Comparison of ENCODE assay signal across 31 cellular contexts in the genomic region with DNA sequence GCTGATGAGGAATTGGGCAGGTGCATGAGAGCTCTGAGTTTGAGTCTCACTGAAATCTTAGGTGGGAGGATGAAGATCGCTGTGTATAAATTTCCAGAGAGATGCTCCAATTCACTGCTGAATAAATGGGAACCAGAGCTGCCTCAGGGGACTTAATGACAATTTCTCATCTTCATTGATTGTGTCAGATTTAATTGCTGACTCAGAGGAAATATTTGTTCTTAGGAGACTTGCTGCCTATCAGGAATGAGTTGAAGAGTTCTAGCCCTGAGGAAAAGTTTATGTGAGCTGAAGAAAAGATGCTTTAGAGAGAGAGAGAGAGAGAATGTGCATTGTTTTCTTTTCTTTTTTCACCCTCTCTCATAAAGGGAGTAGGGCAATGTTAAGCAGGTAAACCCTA.
"Had no signal": no experiment of that assay in that cellular context is flagged by ENCODE, and none has a peak within 500 bp of the region (broad histone marks: within the 10 kb centered on the region; RNA-seq: fewer than 3 reads in every experiment).

No MANE protein-coding gene starts in this region.

- H3K4me3 Mint-ChIP-seq: naive thymus-derived CD4-positive, alpha-beta T cell; natural killer cell; nephron; stimulated activated memory B cell treated with anti-CD40 and anti-IgM and Interleukin-4, amounts not matched to agents 10 μg/mL and 1 μg/mL and 100 μg/mL, for 72 hours; stimulated activated naive CD8-positive, alpha-beta T cell treated with anti-CD3 and anti-CD28 coated beads, Interleukin-15, amount 100 ng/mL, for 72 hours had no signal

- H3K79me2 ChIP-seq: parathyroid adenoma had no signal

- FAIRE-seq: urothelium cell line had no signal

- H3K4me3 ChIP-seq: ovary, psoas muscle, skin epidermis, smooth muscle cell, spleen, suprapubic skin, testis, tibial nerve, upper lobe of left lung, vagina had no signal

- H3K27ac Mint-ChIP-seq: naive thymus-derived CD4-positive, alpha-beta T cell; natural killer cell; nephron; progenitor cell of endocrine pancreas; stimulated activated memory B cell treated with anti-CD40 and anti-IgM and Interleukin-4, amounts not matched to agents 10 μg/mL and 1 μg/mL and 100 μg/mL, for 72 hours; stimulated activated naive CD8-positive, alpha-beta T cell treated with anti-CD3 and anti-CD28 coated beads, Interleukin-15, amount 100 ng/mL, for 72 hours had no signal

- ATAC-seq: naive thymus-derived CD4-positive, alpha-beta T cell; natural killer cell; psoas muscle; right cardiac atrium; sciatic nerve; stimulated activated memory B cell treated with anti-CD40 and anti-IgM and Interleukin-4, amounts not matched to agents 10 μg/mL and 1 μg/mL and 100 μg/mL, for 72 hours; stimulated activated naive CD8-positive, alpha-beta T cell treated with anti-CD3 and anti-CD28 coated beads, Interleukin-15, amount 100 ng/mL, for 72 hours; stimulated activated naive CD8-positive, alpha-beta T cell treated with anti-CD3 and anti-CD28 coated beads, Interleukin-15, Interleukin-2, amounts not matched to agents 100 U/mL and 50 U/mL, for 24 hours had no signal

- H2AFZ ChIP-seq: parathyroid adenoma had no signal

- H3K36me3 Mint-ChIP-seq: natural killer cell; stimulated activated memory B cell treated with anti-CD40 and anti-IgM and Interleukin-4, amounts not matched to agents 10 μg/mL and 1 μg/mL and 100 μg/mL, for 72 hours had no signal

- H3K4me2 ChIP-seq: smooth muscle cell had no signal

- H3K27me3 Mint-ChIP-seq: naive thymus-derived CD4-positive, alpha-beta T cell; progenitor cell of endocrine pancreas; stimulated activated memory B cell treated with anti-CD40 and anti-IgM and Interleukin-4, amounts not matched to agents 10 μg/mL and 1 μg/mL and 100 μg/mL, for 72 hours; stimulated activated naive CD8-positive, alpha-beta T cell treated with anti-CD3 and anti-CD28 coated beads, Interleukin-15, amount 100 ng/mL, for 72 hours had no signal

- H3K27ac ChIP-seq: ovary, parathyroid adenoma, psoas muscle, skin epidermis, spleen, suprapubic skin, testis, tibial nerve, upper lobe of left lung, vagina had no signal

- DNase-seq: naive thymus-derived CD4-positive, alpha-beta T cell; natural killer cell; occipital lobe; ovary; posterior cingulate gyrus; psoas muscle; right cardiac atrium; spleen; stimulated activated CD4-positive, alpha-beta T cell treated with anti-CD3 and anti-CD28 coated beads, Interleukin-12 subunit alpha, Interleukin-12 subunit beta, amount 100 ng/mL, for 4 hours; stimulated activated CD4-positive, alpha-beta T cell treated with anti-CD3 and anti-CD28 coated beads, Interleukin-1b, Interleukin-23, amount 100 ng/mL, for 48 hours; stimulated activated CD4-positive, alpha-beta T cell treated with anti-CD3 and anti-CD28 coated beads, Interleukin-4, amount 100 ng/mL, for 1 hour; stimulated activated CD4-positive, alpha-beta T cell treated with anti-CD3 and anti-CD28 coated beads, Interleukin-4, amount 100 ng/mL, for 4 hours; stimulated activated CD8-positive, alpha-beta memory T cell treated with anti-CD3 and anti-CD28 coated beads, Interleukin-4, amount 100 ng/mL, for 48 hours; stimulated activated naive CD4-positive, alpha-beta T cell; stimulated activated naive CD8-positive, alpha-beta T cell treated with anti-CD3 and anti-CD28 coated beads, Interleukin-15, amount 100 ng/mL, for 72 hours; stimulated activated naive CD8-positive, alpha-beta T cell treated with anti-CD3 and anti-CD28 coated beads, Interleukin-15, Interleukin-2, amounts not matched to agents 100 U/mL and 50 U/mL, for 24 hours; substantia nigra; testis; trophoblast cell; upper lobe of left lung had no signal

- H3K4me1 ChIP-seq: parathyroid adenoma, psoas muscle, spleen, suprapubic skin, testis, tibial nerve, upper lobe of left lung, vagina had no signal

- H3K27me3 ChIP-seq: ovary, spleen, suprapubic skin, testis, tibial nerve, upper lobe of left lung, vagina had no signal

- H3K9ac ChIP-seq: parathyroid adenoma had no signal

- H3K9me3 ChIP-seq: ovary, psoas muscle, suprapubic skin, testis, vagina had no signal

- H3K36me3 ChIP-seq: ovary, spleen, suprapubic skin, tibial nerve, upper lobe of left lung, vagina had no signal

- H3K4me1 Mint-ChIP-seq: naive thymus-derived CD4-positive, alpha-beta T cell; natural killer cell; nephron; stimulated activated memory B cell treated with anti-CD40 and anti-IgM and Interleukin-4, amounts not matched to agents 10 μg/mL and 1 μg/mL and 100 μg/mL, for 72 hours; stimulated activated naive CD8-positive, alpha-beta T cell treated with anti-CD3 and anti-CD28 coated beads, Interleukin-15, amount 100 ng/mL, for 72 hours had no signal
